Comparison of ENCODE assay signal across 9 cellular contexts in the genomic region with DNA sequence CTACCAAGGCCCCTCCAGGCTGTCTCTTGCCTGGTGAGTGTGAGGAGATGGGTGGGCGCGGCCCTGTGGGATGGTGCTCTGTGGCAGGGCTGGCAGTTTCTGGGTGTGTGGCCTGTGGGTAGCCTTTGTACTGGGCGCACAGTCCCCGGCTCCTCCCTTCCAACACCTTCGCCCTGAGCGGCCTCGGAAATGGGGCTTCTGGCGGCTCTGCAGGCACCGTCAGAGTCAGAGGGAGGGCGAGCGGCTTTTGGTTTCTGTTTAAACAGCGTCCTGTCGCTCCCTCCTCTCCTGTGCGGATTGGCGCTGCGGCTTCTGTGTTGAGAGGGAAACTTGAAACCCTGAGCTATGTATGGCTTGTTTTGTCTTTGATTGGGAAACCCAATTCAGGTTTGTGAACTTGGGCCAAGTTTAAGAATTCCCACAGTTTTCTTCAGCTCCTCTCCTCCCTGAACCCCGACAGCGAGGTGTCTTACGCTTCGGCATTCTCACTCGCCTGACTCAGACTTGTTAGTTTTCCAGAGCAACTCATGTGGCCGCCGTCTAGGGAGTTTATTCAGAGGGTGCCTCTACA. TPM values are rescaled to one million over a fixed set of nuclear protein-coding genes. Genes with fewer than 3 reads are reported as not detected.
DNase-seq lines count a peak whose midpoint lies in the region; ATAC-seq and TF ChIP-seq lines count a peak whose summit lies in the region.
"Had no signal": no experiment of that assay in that cellular context is flagged by ENCODE, and none has a peak within 500 bp of the region (broad histone marks: within the 10 kb centered on the region; RNA-seq: fewer than 3 reads in every experiment).

No MANE protein-coding gene starts in this region.

- peak overlapping the region; percentile 40 for H3K4me3 ChIP-seq in AG04449 (ENCODE audit: low read depth, low read length)
- H3K4me3 ChIP-seq: testis had no signal

- H3K27me3 Mint-ChIP-seq in MCF 10A (ENCODE audit: insufficient read depth, unreplicated experiment) (no peaks in the 10 kb centered on the region), natural killer cell (ENCODE audit: low read depth in 2 of 2) (no peaks in the 10 kb centered on the region)

- no TSS peak for BruUV-seq in MCF 10A (replicated peaks; lab: Mats Ljungman, UMichigan)

- H3K36me3 Mint-ChIP-seq in MCF 10A (ENCODE audit: insufficient read depth, unreplicated experiment) (peaks cover 4% of the 10 kb centered on the region), natural killer cell (no peaks in the 10 kb centered on the region)

- peak overlapping the region; percentile 46 for H3K27ac Mint-ChIP-seq in MCF 10A (ENCODE audit: low read depth, unreplicated experiment)
- H3K27ac Mint-ChIP-seq in natural killer cell = peak overlapping the region; percentile 88 to 92

- peaks cover 5% of the 10 kb centered on the region for H3K4me1 Mint-ChIP-seq in MCF 10A (ENCODE audit: insufficient read depth, unreplicated experiment)
- H3K4me1 Mint-ChIP-seq in natural killer cell = peaks cover 19 to 32% of the 10 kb centered on the region in 2 donors

- intact Hi-C loops in MCF 10A (cut with micrococcal nuclease) (no loop called here), natural killer cell (cut with micrococcal nuclease) (loop anchor here (1.0 to 5.0 kb wide), 3 partner anchors 16 to 234 kb away; no protein-coding TSS in a partner anchor)

- TF ChIP-seq CTCF in AG04449 (IDR thresholded peaks at IDR 0.05; ENCODE audit: insufficient read depth, low read length, missing control alignments) = no peak
- no peak for TF ChIP-seq CTCF in MCF 10A (IDR thresholded peaks at IDR 0.05; ENCODE audit: unreplicated experiment)
- no peak for TF ChIP-seq CTCF in natural killer cell (IDR thresholded peaks at IDR 0.05)

- CTCF ChIA-PET in AG04449 (lab: Yijun Ruan, JAX) = no interaction called here
- CTCF ChIA-PET in MCF 10A (lab: Yijun Ruan, JAX) = no interaction called here

- POLR2A ChIA-PET in AG04449 (lab: Yijun Ruan, JAX) (no interaction called here), MCF 10A (lab: Yijun Ruan, JAX) (interaction anchor here (1.0 to 1.9 kb wide), 4 partner anchors 10 to 27 kb away, joined by 3 to 17 read pairs (median 12); no protein-coding TSS in a partner anchor)

- ATAC-seq in natural killer cell (peak; percentile 94 to 98 (median 95)), GM21723 (IDR thresholded peaks at IDR 0.05; ENCODE audit: unreplicated experiment) (no peak), GM19467 (IDR thresholded peaks at IDR 0.05; ENCODE audit: unreplicated experiment) (no peak), HG03521 (IDR thresholded peaks at IDR 0.05; ENCODE audit: unreplicated experiment) (no peak)

- DNase-seq in AG04449 (ENCODE audit: low read depth, low spot score) = no peak
- peak; percentile 90 for DNase-seq in NCI-H510A (lab: John Stamatoyannopoulos, UW)
- peak; percentile 90 for DNase-seq in MCF 10A (ENCODE audit: unreplicated experiment)
- peak; percentile 75 for DNase-seq in natural killer cell
- no peak for DNase-seq in NCI-H1930 (lab: John Stamatoyannopoulos, UW)
- DNase-seq: testis had no signal

- peak overlapping the region; percentile 65 for H3K4me3 Mint-ChIP-seq in MCF 10A (ENCODE audit: unreplicated experiment)
- H3K4me3 Mint-ChIP-seq in natural killer cell = peak overlapping the region; percentile 83

- H3K9me3 Mint-ChIP-seq in MCF 10A (ENCODE audit: unreplicated experiment) (no peaks in the 10 kb centered on the region), natural killer cell (no peaks in the 10 kb centered on the region)

RNA-seq across cellular contexts. Expression of a gene that starts 8.3 kb away (rescaled TPM):
- total RNA-seq in MCF 10A (2022) (0.14 TPM in 1 of 2 replicates, not detected in the other), natural killer cell (not detected)

Comparison
In these comparisons a context has a peak if more than half of its experiments do, and no peak if none do; other contexts are left out.
1. DNase-seq: peak in NCI-H510A (single experiment), MCF 10A (single experiment) and natural killer cell (single experiment); none in AG04449 (single experiment) and NCI-H1930 (0 of 2).
2. ATAC-seq: peak in natural killer cell (3 of 3); none in GM21723 (single experiment), GM19467 (single experiment) and HG03521 (single experiment).